In genomic region chr1:173414136-173414535, GRCh38 we compare ENCODE assay signal across 11 cellular contexts.
DNase-seq lines count a peak whose midpoint lies in the region; ATAC-seq and TF ChIP-seq lines count a peak whose summit lies in the region.
"Had no signal": no experiment of that assay in that cellular context is flagged by ENCODE, and none has a peak within 500 bp of the region (broad histone marks: within the 10 kb centered on the region; RNA-seq: fewer than 3 reads in every experiment).

No MANE protein-coding gene starts in this region.

- no peaks in the 10 kb centered on the region for H3K9me3 Mint-ChIP-seq in activated B cell treated with CpG ODN at 0.5 μM for 24 hours

- peak overlapping the region; percentile 95 for H3K27ac Mint-ChIP-seq in activated B cell treated with CpG ODN at 0.5 μM for 24 hours
- H3K27ac Mint-ChIP-seq: activated naive CD8-positive, alpha-beta T cell had no signal

- H3K27me3 Mint-ChIP-seq in activated B cell treated with CpG ODN at 0.5 μM for 24 hours, result no peaks in the 10 kb centered on the region
- H3K27me3 Mint-ChIP-seq: activated naive CD8-positive, alpha-beta T cell had no signal

- peaks cover 97% of the 10 kb centered on the region for H3K4me1 Mint-ChIP-seq in activated B cell treated with CpG ODN at 0.5 μM for 24 hours

- intact Hi-C loops in activated B cell treated with CpG ODN at 0.5 μM for 24 hours (cut with micrococcal nuclease), result loop anchor here (5.0 to 10.0 kb wide), 5 partner anchors 392 to 1811 kb away; partner anchors contain the start of genes CACYBP and RC3H1

- DNase-seq in activated B cell treated with CpG ODN at 0.5 μM for 24 hours, result no peak
- no peak for DNase-seq in stimulated activated CD4-positive, alpha-beta T cell treated with anti-CD3 and anti-CD28 coated beads, Interleukin-15, amount 100 ng/mL, for 24 hours
- no peak for DNase-seq in cerebellar nuclear complex (lab: John Stamatoyannopoulos, UW)
- DNase-seq in central memory CD4-positive, alpha-beta T cell, result no peak
- DNase-seq in HK-2 (ENCODE audit: unreplicated experiment), result no peak
- DNase-seq: NCI-H345, WERI-Rb-1 had no signal

- ATAC-seq in GM21528 (IDR thresholded peaks at IDR 0.05; ENCODE audit: low FRiP score, unreplicated experiment) (peak; percentile 45), HG03196 (IDR thresholded peaks at IDR 0.05; ENCODE audit: unreplicated experiment) (peak; percentile 28), activated B cell treated with CpG ODN at 0.5 μM for 24 hours (ENCODE audit: low read depth) (peak; percentile 45)

- H3K4me3 Mint-ChIP-seq in activated B cell treated with CpG ODN at 0.5 μM for 24 hours, result peak overlapping the region; percentile 56
- H3K4me3 Mint-ChIP-seq: activated naive CD8-positive, alpha-beta T cell had no signal

- no peaks in the 10 kb centered on the region for H3K36me3 Mint-ChIP-seq in activated B cell treated with CpG ODN at 0.5 μM for 24 hours (ENCODE audit: low read depth)

- POLR2A ChIA-PET in activated B cell treated with CpG ODN at 0.5 μM for 24 hours (lab: Charles Lee), result interaction anchor here (0.6 to 4.2 kb wide), 15 partner anchors 8 to 1586 kb away, joined by 3 to 38 read pairs (median 5); partner anchors contain the start of genes CACYBP, CENPL, DARS2 and GAS5

- no peak for TF ChIP-seq CTCF in activated B cell treated with CpG ODN at 0.5 μM for 24 hours (IDR thresholded peaks at IDR 0.05)

- peak; percentile 52 for TF ChIP-seq POLR2A in GM18526 (IDR thresholded peaks at IDR 0.05; ENCODE audit: extremely low read depth, insufficient read length)

- CTCF ChIA-PET in activated B cell treated with CpG ODN at 0.5 μM for 24 hours (lab: Charles Lee), result interaction anchor here (1.0 to 7.6 kb wide), 3 partner anchors 16 to 671 kb away, joined by 3 to 63 read pairs (median 4); no protein-coding TSS in a partner anchor
